ENCODE assay signal across 8 cellular contexts in genomic region chr2:104434363-104434792, GRCh38.
DNase-seq lines count a peak whose midpoint lies in the region; TF ChIP-seq lines count a peak whose summit lies in the region.

No MANE protein-coding gene starts in this region.

- POLR2A ChIA-PET in HEK293 (lab: Yijun Ruan, JAX) = interaction anchor here (0.6 kb wide), 1 partner anchor 8 kb away, joined by 4 read pairs; no protein-coding TSS in a partner anchor

- H3K4me3 ChIP-seq in HEK293 (ENCODE audit: low read depth, low read length) = no peak overlapping the region

- TF ChIP-seq CTCF in HEK293 (tag by site-specific recombination; IDR thresholded peaks at IDR 0.05) = no peak

- H3K27ac ChIP-seq in HEK293 (ENCODE audit: extremely low read depth, low read depth, low read length) = peak overlapping the region; percentile 21; the same call in 1 of the 2 replicates

- CTCF ChIA-PET in HEK293 (lab: Yijun Ruan, JAX) = interaction anchor here (1.0 kb wide), 1 partner anchor 21 kb away, joined by 3 read pairs; no protein-coding TSS in a partner anchor

- peaks cover 13% of the 10 kb centered on the region for H3K4me1 ChIP-seq in HEK293 (ENCODE audit: control insufficient read depth, insufficient read depth, low read length)

- H3K9me3 ChIP-seq in HEK293 (ENCODE audit: control insufficient read depth, insufficient read depth, low read depth, low read length) = no peaks in the 10 kb centered on the region

- no peaks in the 10 kb centered on the region for H3K36me3 ChIP-seq in HEK293 (ENCODE audit: control insufficient read depth in 2 of 2, insufficient read depth in 1 of 2, low read length in 2 of 2)

- peak in 2 of 3 experiments; percentile 5 to 23 for DNase-seq in NCI-H1417 (lab: John Stamatoyannopoulos, UW)
- DNase-seq in NCI-H1417 treated with DMSO at 0.1 percent for 48 hours (lab: John Stamatoyannopoulos, UW) = no peak
- DNase-seq in NCI-H128 (lab: John Stamatoyannopoulos, UW; ENCODE audit: unreplicated experiment) = peak; percentile 30
- peak; percentile 53 for DNase-seq in ecto neural progenitor cell (ENCODE audit: low spot score)
- DNase-seq in occipital lobe (lab: John Stamatoyannopoulos, UW) = peak; percentile 43
- DNase-seq in activated gamma-delta T cell treated with Interleukin-2 at 50 U/mL for 16 hours = no peak
- DNase-seq in activated gamma-delta T cell (lab: John Stamatoyannopoulos, UW) = no peak

TF ChIP-seq in HEK293, 187 proteins besides CTCF, POLR2A, EP300 and RAD21:
- TF ChIP-seq TRIM28 (IDR thresholded peaks at IDR 0.05; ENCODE audit: borderline replicate concordance, low read length) (peak; percentile 63; the same call in 1 of the 2 replicates), ZBTB17 (tag by site-specific recombination; IDR thresholded peaks at IDR 0.05) (peak; percentile 74), ZNF211 (tag by site-specific recombination; IDR thresholded peaks at IDR 0.05; ENCODE audit: low read depth) (no peak), ZNF175 (tag by site-specific recombination; IDR thresholded peaks at IDR 0.05) (no peak), ZNF510 (tag by site-specific recombination; IDR thresholded peaks at IDR 0.05; ENCODE audit: insufficient replicate concordance) (no peak), ZNF391 (tag by site-specific recombination; IDR thresholded peaks at IDR 0.05; ENCODE audit: borderline replicate concordance, low read depth) (no peak), ZNF366 (tag by site-specific recombination; conservative IDR thresholded peaks at IDR 0.05) (no peak), ZNF626 (tag by site-specific recombination; IDR thresholded peaks at IDR 0.05) (no peak), YY2 (tag by site-specific recombination; IDR thresholded peaks at IDR 0.05) (no peak), ZNF19 (tag by site-specific recombination; IDR thresholded peaks at IDR 0.05; ENCODE audit: low read depth) (no peak)
- TF ChIP-seq, protein P1, sequence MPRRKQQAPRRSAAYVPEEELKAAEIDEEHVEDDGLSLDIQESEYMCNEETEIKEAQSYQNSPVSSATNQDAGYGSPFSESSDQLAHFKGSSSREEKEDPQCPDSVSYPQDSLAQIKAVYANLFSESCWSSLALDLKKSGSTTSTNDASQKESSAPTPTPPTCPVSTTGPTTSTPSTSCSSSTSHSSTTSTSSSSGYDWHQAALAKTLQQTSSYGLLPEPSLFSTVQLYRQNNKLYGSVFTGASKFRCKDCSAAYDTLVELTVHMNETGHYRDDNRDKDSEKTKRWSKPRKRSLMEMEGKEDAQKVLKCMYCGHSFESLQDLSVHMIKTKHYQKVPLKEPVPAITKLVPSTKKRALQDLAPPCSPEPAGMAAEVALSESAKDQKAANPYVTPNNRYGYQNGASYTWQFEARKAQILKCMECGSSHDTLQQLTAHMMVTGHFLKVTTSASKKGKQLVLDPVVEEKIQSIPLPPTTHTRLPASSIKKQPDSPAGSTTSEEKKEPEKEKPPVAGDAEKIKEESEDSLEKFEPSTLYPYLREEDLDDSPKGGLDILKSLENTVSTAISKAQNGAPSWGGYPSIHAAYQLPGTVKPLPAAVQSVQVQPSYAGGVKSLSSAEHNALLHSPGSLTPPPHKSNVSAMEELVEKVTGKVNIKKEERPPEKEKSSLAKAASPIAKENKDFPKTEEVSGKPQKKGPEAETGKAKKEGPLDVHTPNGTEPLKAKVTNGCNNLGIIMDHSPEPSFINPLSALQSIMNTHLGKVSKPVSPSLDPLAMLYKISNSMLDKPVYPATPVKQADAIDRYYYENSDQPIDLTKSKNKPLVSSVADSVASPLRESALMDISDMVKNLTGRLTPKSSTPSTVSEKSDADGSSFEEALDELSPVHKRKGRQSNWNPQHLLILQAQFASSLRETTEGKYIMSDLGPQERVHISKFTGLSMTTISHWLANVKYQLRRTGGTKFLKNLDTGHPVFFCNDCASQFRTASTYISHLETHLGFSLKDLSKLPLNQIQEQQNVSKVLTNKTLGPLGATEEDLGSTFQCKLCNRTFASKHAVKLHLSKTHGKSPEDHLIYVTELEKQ (tag by site-specific recombination; IDR thresholded peaks at IDR 0.05; ENCODE audit: borderline replicate concordance) = no peak

Comparison
In these comparisons a context has a peak if more than half of its experiments do, and no peak if none do; other contexts are left out.
1. DNase-seq: peak in NCI-H1417 (2 of 3), NCI-H128 (single experiment), ecto neural progenitor cell (single experiment) and occipital lobe (single experiment); none in NCI-H1417 treated with DMSO at 0.1 percent for 48 hours (single experiment), activated gamma-delta T cell treated with Interleukin-2 at 50 U/mL for 16 hours (single experiment) and activated gamma-delta T cell (single experiment).